Comparison of ENCODE assay signal across 8 cellular contexts in genomic region chr22:20268289-20268349, GRCh38. TPM values are rescaled to one million over a fixed set of nuclear protein-coding genes. Genes with fewer than 3 reads are reported as not detected.
DNase-seq lines count a peak whose midpoint lies in the region; ATAC-seq and TF ChIP-seq lines count a peak whose summit lies in the region.

RTN4R (minus strand) TSS chr22:20268318; CDS start chr22:20268092, 226 bp downstream.

- H3K27me3 ChIP-seq in heart left ventricle (peaks cover 0 to 8% (median 0%) of the 10 kb centered on the region in 9 donors), breast epithelium (no peaks in the 10 kb centered on the region), uterus (no peaks in the 10 kb centered on the region)

- H3K27ac ChIP-seq in heart left ventricle: peak within 1 kb of the TSS in 5 of 12 donors; percentile 20 to 65 (median 55)
- H3K27ac ChIP-seq in breast epithelium: peak within 1 kb of the TSS; percentile 14 to 38
- peak within 1 kb of the TSS; percentile 0 to 68 for H3K27ac ChIP-seq in uterus

- H3K9me3 ChIP-seq in heart left ventricle (no peaks in the 10 kb centered on the region), breast epithelium (no peaks in the 10 kb centered on the region), mucosa of descending colon (no peaks in the 10 kb centered on the region), uterus (no peaks in the 10 kb centered on the region)

- H3K36me3 ChIP-seq in heart left ventricle (no peaks in the 10 kb centered on the region), breast epithelium (no peaks in the 10 kb centered on the region), mucosa of descending colon (ENCODE audit: low read depth) (no peaks in the 10 kb centered on the region), uterus (no peaks in the 10 kb centered on the region)

- H3K4me1 ChIP-seq in heart left ventricle: peaks cover 0 to 17% (median 10%) of the 10 kb centered on the region in 12 donors
- peaks cover 7 to 8% of the 10 kb centered on the region in 2 donors for H3K4me1 ChIP-seq in breast epithelium
- peaks cover 8% of the 10 kb centered on the region for H3K4me1 ChIP-seq in mucosa of descending colon (ENCODE audit: low read depth)
- H3K4me1 ChIP-seq in uterus: peaks cover 0 to 11% of the 10 kb centered on the region in 2 donors

- DNase-seq in heart left ventricle (no peak), left cardiac atrium (no peak), breast epithelium (ENCODE audit: low spot score in 2 of 2) (no peak), mucosa of descending colon (no peak), uterus (no peak), Ammon's horn (ENCODE audit: low spot score) (no peak), NAMALWA (ENCODE audit: low spot score) (no peak), NCI-H2107 treated with DMSO at 0.1 percent for 48 hours (lab: John Stamatoyannopoulos, UW; ENCODE audit: unreplicated experiment) (no peak)

- no peak for TF ChIP-seq CTCF in heart left ventricle (IDR thresholded peaks at IDR 0.05)
- TF ChIP-seq CTCF in breast epithelium (IDR thresholded peaks at IDR 0.05): no peak
- TF ChIP-seq CTCF in mucosa of descending colon (IDR thresholded peaks at IDR 0.05): no peak
- TF ChIP-seq CTCF in uterus (IDR thresholded peaks at IDR 0.05): no peak

- intact Hi-C loops in heart left ventricle (cut with DNase I) (loop anchor here in 8 of 10 donors (1.0 to 10.0 kb wide), 6 partner anchors 91 to 113 kb away; no protein-coding TSS in a partner anchor), left cardiac atrium (cut with DNase I) (loop anchor here (5.0 to 10.0 kb wide), 2 partner anchors 63 to 111 kb away; no protein-coding TSS in a partner anchor), breast epithelium (cut with DNase I; ENCODE audit: low total_unique reads) (no loop called here), mucosa of descending colon (cut with DNase I, micrococcal nuclease) (no loop called here), uterus (cut with DNase I; ENCODE audit: low total_unique reads) (loop anchor here (2.0 kb wide), 1 partner anchor 111 kb away; no protein-coding TSS in a partner anchor)

- ATAC-seq in heart left ventricle (no peak), left cardiac atrium (no peak), mucosa of descending colon (no peak)

- 0% methylated on average over 6 to 12 of the region's 12 CpGs; no CpG with 5 or more reads in 1 of the 4 donors for WGBS in heart left ventricle, 4 donors

- no peak for TF ChIP-seq POLR2A in heart left ventricle (IDR thresholded peaks at IDR 0.05)
- TF ChIP-seq POLR2A in breast epithelium (IDR thresholded peaks at IDR 0.05): no peak
- TF ChIP-seq POLR2A in uterus (IDR thresholded peaks at IDR 0.05): no peak

- H3K4me3 ChIP-seq in heart left ventricle: peak within 1 kb of the TSS in 11 of 12 donors; percentile 40 to 79 (median 54)
- peak within 1 kb of the TSS; percentile 33 to 84 (median 60) for H3K4me3 ChIP-seq in breast epithelium
- peak within 1 kb of the TSS; percentile 15 for H3K4me3 ChIP-seq in mucosa of descending colon
- H3K4me3 ChIP-seq in uterus: peak within 1 kb of the TSS; percentile 17 to 33

RNA-seq across cellular contexts. Expression of gene RTN4R, which starts in this region (rescaled TPM):
- total RNA-seq in heart left ventricle (1 to 10 TPM in 7 of 9 donors, under 1 TPM in 2; 0.53 to 2.6 (median 1.4) TPM), left cardiac atrium (1 to 10 TPM; 1.4 to 1.8 TPM), breast epithelium (1 to 10 TPM in 2 of 3 donors, under 1 TPM in 1; 0.48 to 2.0 (median 1.9) TPM), mucosa of descending colon (1 to 10 TPM; 1.6 to 3.5 (median 2.5) TPM), uterus (10 to 100 TPM in 1 of 4 donors, 1 to 10 TPM in 1, not detected in 2; 5.0 to 12.9 TPM)
- 1 to 10 TPM; 1.3 to 1.8 TPM for polyA plus RNA-seq in heart left ventricle

Comparison
In these comparisons a context has a peak if more than half of its experiments do, and no peak if none do; other contexts are left out.
1. intact Hi-C loops: an anchor here in heart left ventricle (1.0 to 10.0 kb wide), left cardiac atrium (5.0 to 10.0 kb wide) and uterus (2.0 kb wide); none called in breast epithelium and mucosa of descending colon.